Comparison of ENCODE assay signal across 18 cellular contexts in the genomic region with DNA sequence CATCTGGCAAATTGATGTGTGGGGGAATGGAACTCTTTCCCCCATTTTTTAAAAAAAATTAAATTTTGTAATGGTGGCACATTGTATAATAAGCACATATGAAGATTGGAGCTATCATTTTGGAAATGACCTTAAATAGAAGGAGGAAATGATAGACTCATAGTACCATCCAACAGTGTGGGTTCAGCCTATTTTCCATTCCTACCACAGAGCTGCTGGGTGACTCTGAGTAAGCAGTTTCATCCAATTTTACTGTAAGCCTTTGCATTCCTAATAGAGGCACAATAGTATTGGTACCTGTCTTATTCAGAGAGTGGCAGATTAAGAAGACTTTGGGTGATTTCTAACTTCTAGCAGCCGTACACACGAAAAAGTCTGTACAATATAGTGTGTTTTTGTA.
"Had no signal": no experiment of that assay in that cellular context is flagged by ENCODE, and none has a peak within 500 bp of the region (broad histone marks: within the 10 kb centered on the region; RNA-seq: fewer than 3 reads in every experiment).

No MANE protein-coding gene starts in this region.

- H3K27ac ChIP-seq: cardiac muscle cell, heart right ventricle, neural progenitor cell, ovary had no signal

- H3K4me1 Mint-ChIP-seq: stimulated activated memory B cell treated with anti-CD40 and anti-IgM and Interleukin-4, amounts not matched to agents 10 μg/mL and 1 μg/mL and 100 μg/mL, for 72 hours had no signal

- H3K27me3 Mint-ChIP-seq: stimulated activated memory B cell treated with anti-CD40 and anti-IgM and Interleukin-4, amounts not matched to agents 10 μg/mL and 1 μg/mL and 100 μg/mL, for 72 hours had no signal

- H3K27me3 ChIP-seq: cardiac muscle cell, gastroesophageal sphincter, heart right ventricle, neural progenitor cell, ovary, tibial artery had no signal

- H3K4me2 ChIP-seq: neural progenitor cell had no signal

- H3K36me3 ChIP-seq: cardiac muscle cell, gastroesophageal sphincter, heart right ventricle, neural progenitor cell, ovary, tibial artery had no signal

- DNase-seq: activated CD4-positive, alpha-beta T cell treated with anti-CD3 and anti-CD28 coated beads for 1 hour; activated CD8-positive, alpha-beta memory T cell treated with anti-CD3 and anti-CD28 coated beads, Interleukin-2, amount 50 U/mL, for 48 hours; activated naive CD4-positive, alpha-beta T cell; endodermal cell; erythroblast; heart right ventricle; midbrain; ovary; stimulated activated CD4-positive, alpha-beta T cell treated with anti-CD3 and anti-CD28 coated beads, Interleukin-12 subunit alpha, Interleukin-12 subunit beta, amount 100 ng/mL, for 4 hours; stimulated activated CD4-positive, alpha-beta T cell treated with anti-CD3 and anti-CD28 coated beads, Interleukin-2, amount 100 ng/mL, for 24 hours; SW 1271; tibial artery had no signal

- H3K4me3 Mint-ChIP-seq: activated T-helper 1 cell treated with anti-CD3 and anti-CD28 coated beads, Interleukin-12 subunit alpha, Interleukin-12 subunit beta, Interleukin-2, Interleukin-4 antibody, amounts not matched to agents 30 ng/mL and 10 ng/mL and 1 ng/mL, durations not matched to agents 14 hours and 24 hours and 36 hours; endodermal cell; neural progenitor cell; stimulated activated memory B cell treated with anti-CD40 and anti-IgM and Interleukin-4, amounts not matched to agents 10 μg/mL and 1 μg/mL and 100 μg/mL, for 72 hours had no signal

- H3K9me3 ChIP-seq: gastroesophageal sphincter, ovary, tibial artery had no signal

- ATAC-seq: heart right ventricle; stimulated activated memory B cell treated with anti-CD40 and anti-IgM and Interleukin-4, amounts not matched to agents 10 μg/mL and 1 μg/mL and 100 μg/mL, for 72 hours had no signal

- H3K36me3 Mint-ChIP-seq: neural progenitor cell had no signal

- H2AFZ ChIP-seq: neural progenitor cell had no signal

- H3K9ac ChIP-seq: neural progenitor cell had no signal

- H3K9me3 Mint-ChIP-seq: stimulated activated memory B cell treated with anti-CD40 and anti-IgM and Interleukin-4, amounts not matched to agents 10 μg/mL and 1 μg/mL and 100 μg/mL, for 72 hours had no signal

- H3K4me3 ChIP-seq: cardiac muscle cell, gastroesophageal sphincter, heart right ventricle, lung, neural progenitor cell, ovary, tibial artery had no signal

- H3K27ac Mint-ChIP-seq: activated T-helper 1 cell treated with anti-CD3 and anti-CD28 coated beads, Interleukin-12 subunit alpha, Interleukin-12 subunit beta, Interleukin-2, Interleukin-4 antibody, amounts not matched to agents 30 ng/mL and 10 ng/mL and 1 ng/mL, durations not matched to agents 14 hours and 24 hours and 36 hours; endodermal cell; neural progenitor cell; stimulated activated memory B cell treated with anti-CD40 and anti-IgM and Interleukin-4, amounts not matched to agents 10 μg/mL and 1 μg/mL and 100 μg/mL, for 72 hours had no signal
